In the genomic region with DNA sequence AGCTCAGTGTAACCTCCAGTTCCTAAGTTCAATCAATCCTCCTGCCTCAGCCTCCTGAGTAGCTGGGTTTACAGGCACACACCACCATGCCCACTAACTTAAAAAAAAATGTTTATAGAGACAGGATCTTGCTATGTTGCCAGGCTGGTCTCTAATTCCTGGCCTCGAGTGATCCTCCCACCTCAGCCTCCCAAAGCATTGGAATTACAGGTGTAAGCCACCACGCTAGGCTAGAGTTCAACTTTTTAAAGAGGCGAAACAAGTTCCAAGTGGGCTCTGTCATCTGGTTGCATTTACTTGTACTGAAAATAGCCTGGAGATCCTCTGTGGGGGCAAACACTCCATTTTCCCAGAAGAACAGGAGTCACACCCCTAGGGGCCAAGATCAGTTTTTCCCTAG, we compare ENCODE assay signal across 21 cellular contexts.
DNase-seq lines count a peak whose midpoint lies in the region; ATAC-seq and TF ChIP-seq lines count a peak whose summit lies in the region.
"Had no signal": no experiment of that assay in that cellular context is flagged by ENCODE, and none has a peak within 500 bp of the region (broad histone marks: within the 10 kb centered on the region; RNA-seq: fewer than 3 reads in every experiment).

No MANE protein-coding gene starts in this region.

- TF ChIP-seq CTCF in natural killer cell (IDR thresholded peaks at IDR 0.05) (no peak), suprapubic skin (IDR thresholded peaks at IDR 0.05) (no peak), nephron progenitor cell (IDR thresholded peaks at IDR 0.05) (no peak)

- no peaks in the 10 kb centered on the region for H3K9me3 ChIP-seq in suprapubic skin
- H3K9me3 ChIP-seq: A549, psoas muscle, stomach, vagina had no signal

- H3K36me3 Mint-ChIP-seq in activated CD4-positive, alpha-beta T cell treated with anti-CD3 and anti-CD28 coated beads for 36 hours (ENCODE audit: low read depth) = peaks cover 9% of the 10 kb centered on the region
- H3K36me3 Mint-ChIP-seq in IgD-negative memory B cell (no peaks in the 10 kb centered on the region), natural killer cell (peaks cover 4% of the 10 kb centered on the region), nephron progenitor cell (ENCODE audit: low read depth) (no peaks in the 10 kb centered on the region)
- H3K36me3 Mint-ChIP-seq in activated naive CD8-positive, alpha-beta T cell = no peaks in the 10 kb centered on the region

- CTCF ChIA-PET in activated CD4-positive, alpha-beta T cell treated with anti-CD3 and anti-CD28 coated beads for 36 hours (lab: Charles Lee) = interaction anchor here (0.7 to 7.2 kb wide), 8 partner anchors 8 to 145 kb away, joined by 3 to 75 read pairs (median 4); no protein-coding TSS in a partner anchor

- WGBS in suprapubic skin = 98% methylated on average over 3 of the region's 3 CpGs

- peak overlapping the region; percentile 81 for H3K4me3 Mint-ChIP-seq in activated CD4-positive, alpha-beta T cell treated with anti-CD3 and anti-CD28 coated beads for 36 hours
- H3K4me3 Mint-ChIP-seq in IgD-negative memory B cell (peak overlapping the region in 3 of 4 donors; percentile 86 to 88 (median 88)), natural killer cell (peak overlapping the region; percentile 91), nephron progenitor cell (no peak overlapping the region)
- H3K4me3 Mint-ChIP-seq in activated naive CD8-positive, alpha-beta T cell = no peak overlapping the region

- no peaks in the 10 kb centered on the region for H3K27me3 Mint-ChIP-seq in activated CD4-positive, alpha-beta T cell treated with anti-CD3 and anti-CD28 coated beads for 36 hours
- no peaks in the 10 kb centered on the region for H3K27me3 Mint-ChIP-seq in IgD-negative memory B cell
- no peaks in the 10 kb centered on the region for H3K27me3 Mint-ChIP-seq in activated naive CD8-positive, alpha-beta T cell
- H3K27me3 Mint-ChIP-seq in natural killer cell (ENCODE audit: low read depth in 2 of 2) = no peaks in the 10 kb centered on the region
- peaks cover 3% of the 10 kb centered on the region for H3K27me3 Mint-ChIP-seq in nephron progenitor cell (ENCODE audit: low read depth, poor library complexity)

- no peak for TF ChIP-seq POLR2A in suprapubic skin (IDR thresholded peaks at IDR 0.05)

- no peak for TF ChIP-seq EP300 in suprapubic skin (IDR thresholded peaks at IDR 0.05)

- H3K27me3 ChIP-seq in suprapubic skin = no peaks in the 10 kb centered on the region
- H3K27me3 ChIP-seq: stomach, vagina had no signal

- H3K4me3 ChIP-seq in suprapubic skin = no peak overlapping the region
- H3K4me3 ChIP-seq: A549, GM23248, psoas muscle, stomach, vagina had no signal

- H3K4me1 ChIP-seq in suprapubic skin = no peaks in the 10 kb centered on the region
- H3K4me1 ChIP-seq: A549, psoas muscle had no signal

- no peak overlapping the region for H3K27ac ChIP-seq in suprapubic skin
- H3K27ac ChIP-seq: A549, GM23248, KMS-11, psoas muscle, vagina had no signal

- ATAC-seq in activated CD4-positive, alpha-beta T cell treated with anti-CD3 and anti-CD28 coated beads for 36 hours = no peak
- no peak for ATAC-seq in natural killer cell
- ATAC-seq: A549, psoas muscle had no signal

- peak overlapping the region; percentile 93 for H3K27ac Mint-ChIP-seq in activated CD4-positive, alpha-beta T cell treated with anti-CD3 and anti-CD28 coated beads for 36 hours
- H3K27ac Mint-ChIP-seq in IgD-negative memory B cell = peak overlapping the region; percentile 83 to 97 (median 89)
- peak overlapping the region; percentile 30 for H3K27ac Mint-ChIP-seq in activated naive CD8-positive, alpha-beta T cell
- H3K27ac Mint-ChIP-seq in natural killer cell = peak overlapping the region; percentile 99 to 100
- no peak overlapping the region for H3K27ac Mint-ChIP-seq in nephron progenitor cell

- POLR2A ChIA-PET in activated CD4-positive, alpha-beta T cell treated with anti-CD3 and anti-CD28 coated beads for 36 hours (lab: Charles Lee) = interaction anchor here (0.8 to 1.0 kb wide), 2 partner anchors 16 to 19 kb away, joined by 3 read pairs; no protein-coding TSS in a partner anchor

- no peaks in the 10 kb centered on the region for H3K36me3 ChIP-seq in suprapubic skin
- H3K36me3 ChIP-seq: stomach, vagina had no signal

- H3K9me3 Mint-ChIP-seq in activated CD4-positive, alpha-beta T cell treated with anti-CD3 and anti-CD28 coated beads for 36 hours (ENCODE audit: low read depth) = no peaks in the 10 kb centered on the region
- no peaks in the 10 kb centered on the region for H3K9me3 Mint-ChIP-seq in IgD-negative memory B cell
- no peaks in the 10 kb centered on the region for H3K9me3 Mint-ChIP-seq in activated naive CD8-positive, alpha-beta T cell (ENCODE audit: low read depth)
- no peaks in the 10 kb centered on the region for H3K9me3 Mint-ChIP-seq in natural killer cell
- peaks cover 11% of the 10 kb centered on the region for H3K9me3 Mint-ChIP-seq in nephron progenitor cell

- intact Hi-C loops in activated CD4-positive, alpha-beta T cell treated with anti-CD3 and anti-CD28 coated beads for 36 hours (cut with DNase I, micrococcal nuclease) = no loop called here
- intact Hi-C loops in natural killer cell (cut with micrococcal nuclease) = no loop called here

- peaks cover 74% of the 10 kb centered on the region for H3K4me1 Mint-ChIP-seq in activated CD4-positive, alpha-beta T cell treated with anti-CD3 and anti-CD28 coated beads for 36 hours
- H3K4me1 Mint-ChIP-seq in IgD-negative memory B cell (peaks cover 45 to 64% (median 50%) of the 10 kb centered on the region in 3 donors), natural killer cell (peaks cover 60 to 80% of the 10 kb centered on the region in 2 donors), nephron progenitor cell (peaks cover 21% of the 10 kb centered on the region)
- peaks cover 55% of the 10 kb centered on the region for H3K4me1 Mint-ChIP-seq in activated naive CD8-positive, alpha-beta T cell (ENCODE audit: low read depth)

- DNase-seq in activated CD4-positive, alpha-beta T cell treated with anti-CD3 and anti-CD28 coated beads for 36 hours = no peak
- no peak for DNase-seq in activated CD4-positive, alpha-beta T cell treated with anti-CD3 and anti-CD28 coated beads, Interleukin-2, amount 50 U/mL, for 4 hours
- DNase-seq in natural killer cell (no peak), NCI-H82 treated with DMSO at 0.1 percent for 48 hours (lab: John Stamatoyannopoulos, UW; ENCODE audit: unreplicated experiment) (no peak), suprapubic skin (ENCODE audit: low spot score in 2 of 2) (no peak), nephron progenitor cell (no peak)
- DNase-seq: aorta; COR-L47; foreskin melanocyte; GM23248; NCI-H1417; NCI-H2171 treated with DMSO at 0.1 percent for 48 hours; NCI-H774; psoas muscle; stimulated activated CD4-positive, alpha-beta T cell treated with anti-CD3 and anti-CD28 coated beads, Interleukin-12 subunit alpha, Interleukin-12 subunit beta, amount 100 ng/mL, for 4 hours; stomach had no signal

Comparison
In these comparisons a context has a peak if more than half of its experiments do, and no peak if none do; other contexts are left out.
1. H3K4me3 Mint-ChIP-seq: peak in activated CD4-positive, alpha-beta T cell treated with anti-CD3 and anti-CD28 coated beads for 36 hours (single experiment), IgD-negative memory B cell (3 of 4) and natural killer cell (single experiment); none in activated naive CD8-positive, alpha-beta T cell (single experiment) and nephron progenitor cell (single experiment).